In the genomic region with DNA sequence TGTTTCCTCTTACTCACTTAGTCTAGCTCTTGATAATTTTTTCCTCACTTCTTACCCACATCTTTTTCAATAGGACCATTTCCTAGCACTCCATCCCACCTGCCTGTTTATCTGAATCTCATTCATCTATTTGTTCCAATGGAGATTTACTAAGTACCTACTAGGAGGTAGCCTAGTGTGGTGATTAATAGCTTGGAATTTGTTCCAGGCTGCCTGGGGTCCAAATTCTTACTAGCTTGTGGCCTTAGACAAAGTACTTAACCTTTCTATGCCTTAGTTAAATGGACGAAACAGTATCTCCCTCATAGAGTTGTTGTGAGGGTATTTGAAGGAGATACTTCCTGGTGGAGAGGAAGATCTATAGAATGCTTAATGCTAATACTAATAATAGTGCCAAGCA, we compare ENCODE assay signal across 11 cellular contexts.
"Had no signal": no experiment of that assay in that cellular context is flagged by ENCODE, and none has a peak within 500 bp of the region (broad histone marks: within the 10 kb centered on the region; RNA-seq: fewer than 3 reads in every experiment).

No MANE protein-coding gene starts in this region.

- DNase-seq: activated CD4-positive, CD25-positive, alpha-beta regulatory T cell; activated effector memory CD4-positive, alpha-beta T cell treated with anti-CD3 and anti-CD28 coated beads, Interleukin-2, amount 50 U/mL, for 16 hours; colonic mucosa; head of caudate nucleus; nephron progenitor cell; psoas muscle; spleen had no signal

- H3K36me3 ChIP-seq: colonic mucosa, spleen had no signal

- H3K4me3 ChIP-seq: colonic mucosa, psoas muscle, spleen had no signal

- H3K27ac Mint-ChIP-seq: activated naive CD4-positive, alpha-beta T cell treated with anti-CD3 and anti-CD28 coated beads, Interleukin-2, amount 50 U/mL, for 72 hours; mesothelial cell of epicardium had no signal

- H3K4me3 Mint-ChIP-seq: mesothelial cell of epicardium, nephron progenitor cell had no signal

- H3K9me3 ChIP-seq: colonic mucosa, psoas muscle, spleen had no signal

- H3K27me3 ChIP-seq: colonic mucosa, spleen had no signal

- FAIRE-seq: TTC549 had no signal

- H3K4me1 ChIP-seq: colonic mucosa, psoas muscle had no signal

- H3K27ac ChIP-seq: colonic mucosa, psoas muscle had no signal

- ATAC-seq: activated naive CD4-positive, alpha-beta T cell treated with anti-CD3 and anti-CD28 coated beads, Interleukin-2, amount 50 U/mL, for 72 hours; psoas muscle; sciatic nerve had no signal
